Comparison of ENCODE assay signal across 16 cellular contexts in the genomic region with DNA sequence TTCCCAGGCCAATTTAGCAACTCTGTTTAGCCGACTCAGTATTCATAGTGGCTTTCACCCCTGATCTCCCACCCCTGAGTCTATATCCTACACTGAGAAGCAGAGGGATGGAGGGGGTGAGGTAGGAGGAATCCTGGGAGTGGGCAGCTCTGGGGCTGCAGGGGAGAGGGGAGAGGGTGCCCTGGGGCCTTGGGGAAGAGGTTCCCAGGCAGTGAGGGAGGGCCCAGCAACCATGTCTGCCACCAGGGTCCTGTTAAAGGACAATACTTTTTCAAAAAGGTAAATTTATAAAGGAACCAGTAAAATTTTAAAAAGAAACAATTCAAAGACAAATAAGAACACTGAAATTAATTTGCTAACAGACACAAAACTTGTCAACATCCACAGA. TPM values are rescaled to one million over a fixed set of nuclear protein-coding genes. Genes with fewer than 3 reads are reported as not detected.
DNase-seq lines count a peak whose midpoint lies in the region; ATAC-seq and TF ChIP-seq lines count a peak whose summit lies in the region.
"Had no signal": no experiment of that assay in that cellular context is flagged by ENCODE, and none has a peak within 500 bp of the region (broad histone marks: within the 10 kb centered on the region; RNA-seq: fewer than 3 reads in every experiment).

No MANE protein-coding gene starts in this region.

- no peaks in the 10 kb centered on the region for H3K9me3 ChIP-seq in CD4-positive, alpha-beta T cell (ENCODE audit: control insufficient read depth, low read length)
- H3K9me3 ChIP-seq: A549 had no signal

- no peaks in the 10 kb centered on the region for H3K9me3 Mint-ChIP-seq in CD4-positive, alpha-beta T cell
- no peaks in the 10 kb centered on the region for H3K9me3 Mint-ChIP-seq in stimulated activated memory B cell treated with anti-CD40 and anti-IgM and Interleukin-4, amounts not matched to agents 10 μg/mL and 1 μg/mL and 100 μg/mL, for 72 hours

- no peak for ATAC-seq in CD4-positive, alpha-beta T cell (ENCODE audit: poor library complexity)
- ATAC-seq in stimulated activated memory B cell treated with anti-CD40 and anti-IgM and Interleukin-4, amounts not matched to agents 10 μg/mL and 1 μg/mL and 100 μg/mL, for 72 hours: no peak
- ATAC-seq in GM18520 (IDR thresholded peaks at IDR 0.05; ENCODE audit: unreplicated experiment): no peak
- ATAC-seq: A549, HepG2 had no signal

- H3K4me3 Mint-ChIP-seq in CD4-positive, alpha-beta T cell: no peak overlapping the region
- no peak overlapping the region for H3K4me3 Mint-ChIP-seq in stimulated activated memory B cell treated with anti-CD40 and anti-IgM and Interleukin-4, amounts not matched to agents 10 μg/mL and 1 μg/mL and 100 μg/mL, for 72 hours

- H3K27me3 ChIP-seq in CD4-positive, alpha-beta T cell (ENCODE audit: control insufficient read depth, insufficient read depth, low read length): no peaks in the 10 kb centered on the region
- no peaks in the 10 kb centered on the region for H3K27me3 ChIP-seq in H7 (ENCODE audit: control insufficient read depth, insufficient read depth, low read length)
- no peaks in the 10 kb centered on the region for H3K27me3 ChIP-seq in dorsolateral prefrontal cortex

- H3K4me3 ChIP-seq in H7 (ENCODE audit: insufficient read depth, low read depth, low read length) (no peak overlapping the region), dorsolateral prefrontal cortex (no peak overlapping the region), coronary artery (no peak overlapping the region)
- H3K4me3 ChIP-seq: A549, PC-9 had no signal

- H3K27ac Mint-ChIP-seq in CD4-positive, alpha-beta T cell: peak overlapping the region; percentile 69
- H3K27ac Mint-ChIP-seq in stimulated activated memory B cell treated with anti-CD40 and anti-IgM and Interleukin-4, amounts not matched to agents 10 μg/mL and 1 μg/mL and 100 μg/mL, for 72 hours: peak overlapping the region; percentile 42

- H3K4me1 Mint-ChIP-seq in CD4-positive, alpha-beta T cell (ENCODE audit: low read depth): peaks cover 36% of the 10 kb centered on the region
- peaks cover 10% of the 10 kb centered on the region for H3K4me1 Mint-ChIP-seq in stimulated activated memory B cell treated with anti-CD40 and anti-IgM and Interleukin-4, amounts not matched to agents 10 μg/mL and 1 μg/mL and 100 μg/mL, for 72 hours

- H3K27me3 Mint-ChIP-seq in CD4-positive, alpha-beta T cell: no peaks in the 10 kb centered on the region
- H3K27me3 Mint-ChIP-seq in stimulated activated memory B cell treated with anti-CD40 and anti-IgM and Interleukin-4, amounts not matched to agents 10 μg/mL and 1 μg/mL and 100 μg/mL, for 72 hours: no peaks in the 10 kb centered on the region

- no peak for TF ChIP-seq CTCF in CD4-positive, alpha-beta T cell (IDR thresholded peaks at IDR 0.05)
- TF ChIP-seq CTCF in dorsolateral prefrontal cortex (IDR thresholded peaks at IDR 0.05 in 54 of 56, conservative IDR thresholded peaks at IDR 0.05 in 2 of 56; ENCODE audit: low read depth in 1 of 56, partially characterized antibody in 56 of 56): no peak
- TF ChIP-seq CTCF in coronary artery (IDR thresholded peaks at IDR 0.05): no peak

- H3K36me3 Mint-ChIP-seq in CD4-positive, alpha-beta T cell (ENCODE audit: low read depth): no peaks in the 10 kb centered on the region
- no peaks in the 10 kb centered on the region for H3K36me3 Mint-ChIP-seq in stimulated activated memory B cell treated with anti-CD40 and anti-IgM and Interleukin-4, amounts not matched to agents 10 μg/mL and 1 μg/mL and 100 μg/mL, for 72 hours

- POLR2A ChIA-PET in CD4-positive, alpha-beta T cell (lab: Charles Lee): interaction anchor here (0.7 to 5.6 kb wide), 8 partner anchors 10 to 145 kb away, joined by 3 to 23 read pairs (median 3); a partner anchor contains a TSS

- DNase-seq in CD4-positive, alpha-beta T cell: no peak
- DNase-seq in H7: peak; percentile 32
- DNase-seq in dorsolateral prefrontal cortex: peak in 1 of 10 donors; percentile 7
- no peak for DNase-seq in stimulated activated CD8-positive, alpha-beta memory T cell treated with anti-CD3 and anti-CD28 coated beads, Interleukin-4, amount 100 ng/mL, for 48 hours
- no peak for DNase-seq in coronary artery (ENCODE audit: low spot score)
- no peak for DNase-seq in activated CD4-positive, alpha-beta T cell treated with anti-CD3 and anti-CD28 coated beads, Interleukin-2, amount 50 U/mL, for 4 hours
- DNase-seq: DMS79 treated with DMSO at 0.1 percent for 48 hours, KBM-7, NCI-H187, NCI-H345, NCI-H524 treated with DMSO at 0.1 percent for 48 hours, PC-9 had no signal

- H3K36me3 ChIP-seq in H7 (replicated peaks; ENCODE audit: control insufficient read depth, insufficient read depth, low read length): peaks cover 20% of the 10 kb centered on the region

- CTCF ChIA-PET in CD4-positive, alpha-beta T cell (lab: Charles Lee): no interaction called here

- no peak overlapping the region for H3K27ac ChIP-seq in CD4-positive, alpha-beta T cell (ENCODE audit: low read depth, low read length)
- H3K27ac ChIP-seq in dorsolateral prefrontal cortex (peak overlapping the region in 35 of 59 donors; percentile 0 to 99 (median 44)), coronary artery (no peak overlapping the region)
- H3K27ac ChIP-seq: A549, PC-9 had no signal

- intact Hi-C loops in CD4-positive, alpha-beta T cell (cut with DNase I, micrococcal nuclease): loop anchor here in 1 of 2 experiments (5.0 to 10.0 kb wide), 3 partner anchors 68 to 363 kb away; no protein-coding TSS in a partner anchor
- intact Hi-C loops in dorsolateral prefrontal cortex (cut with DNase I): loop anchor here in 1 of 2 donors (10.0 kb wide), 1 partner anchor 365 kb away; no protein-coding TSS in a partner anchor

RNA-seq across cellular contexts. Expression of a gene that starts 30.3 kb away (rescaled TPM):
- total RNA-seq in CD4-positive, alpha-beta T cell: under 1 TPM; 0.34 to 0.47 TPM
- total RNA-seq in H7 (2014; rRNA removed; shearing (Covaris generic)): 41.6 and 52.1 TPM in 2 replicates
- 100 to 1,000 TPM in 79 of 120 experiments, 10 to 100 TPM in 41; 56.7 to 268 (median 111) TPM for total RNA-seq in dorsolateral prefrontal cortex

RNA-seq across cellular contexts. Expression of a gene that starts 42.0 kb away (rescaled TPM):
- total RNA-seq in CD4-positive, alpha-beta T cell: 100 to 1,000 TPM; 199 to 204 TPM
- 101 and 154 TPM in 2 replicates for total RNA-seq in H7 (2014; rRNA removed; shearing (Covaris generic))
- 100 to 1,000 TPM in 94 of 120 experiments, 10 to 100 TPM in 26; 47.1 to 833 (median 180) TPM for total RNA-seq in dorsolateral prefrontal cortex

RNA-seq across cellular contexts. Expression of a gene that starts 48.7 kb away (rescaled TPM):
- not detected for total RNA-seq in CD4-positive, alpha-beta T cell
- 2,746 and 3,860 TPM in 2 replicates for total RNA-seq in H7 (2014; rRNA removed; shearing (Covaris generic))
- total RNA-seq in dorsolateral prefrontal cortex: 1 to 10 TPM in 119 of 120 experiments, under 1 TPM in 1; 0.84 to 8.3 (median 3.3) TPM
- total RNA-seq: PC-9 had no signal

Comparison
In these comparisons a context has a peak if more than half of its experiments do, and no peak if none do; other contexts are left out.
1. H3K27ac ChIP-seq: peak in dorsolateral prefrontal cortex (35 of 59); none in CD4-positive, alpha-beta T cell (single experiment) and coronary artery (0 of 2).
2. RNA of a gene that starts 30.3 kb away (total RNA-seq): 56.7 to 268 TPM in dorsolateral prefrontal cortex and 41.6 to 52.1 TPM in H7; 0.34 to 0.47 TPM in CD4-positive, alpha-beta T cell; every median in the first group is over 10 times any median in the second.
3. RNA of a gene that starts 48.7 kb away (total RNA-seq): 2,746 to 3,860 TPM in H7; 0.84 to 8.3 TPM in dorsolateral prefrontal cortex and not detected in CD4-positive, alpha-beta T cell; every median in the first group is over 100 times any median in the second.